ENCODE assay signal across 11 cellular contexts in genomic region chr2:102826904-102827303, GRCh38.
DNase-seq lines count a peak whose midpoint lies in the region; ATAC-seq lines count a peak whose summit lies in the region.
"Had no signal": no experiment of that assay in that cellular context is flagged by ENCODE, and none has a peak within 500 bp of the region (broad histone marks: within the 10 kb centered on the region; RNA-seq: fewer than 3 reads in every experiment).

No MANE protein-coding gene starts in this region.

- POLR2A ChIA-PET in CD4-positive, alpha-beta memory T cell (lab: Charles Lee; ENCODE audit: partially characterized antibody), result no interaction called here
- POLR2A ChIA-PET in activated CD4-positive, alpha-beta T cell treated with anti-CD3 and anti-CD28 coated beads for 36 hours (lab: Charles Lee), result no interaction called here

- intact Hi-C loops in CD4-positive, alpha-beta memory T cell (cut with micrococcal nuclease), result no loop called here
- intact Hi-C loops in activated CD4-positive, alpha-beta T cell treated with anti-CD3 and anti-CD28 coated beads for 36 hours (cut with DNase I, micrococcal nuclease), result no loop called here

- CTCF ChIA-PET in CD4-positive, alpha-beta memory T cell (lab: Charles Lee; ENCODE audit: partially characterized antibody), result interaction anchor here (1.2 kb wide), 1 partner anchor 15 kb away, joined by 4 read pairs; no protein-coding TSS in a partner anchor
- CTCF ChIA-PET in activated CD4-positive, alpha-beta T cell treated with anti-CD3 and anti-CD28 coated beads for 36 hours (lab: Charles Lee), result interaction anchor here (1.3 kb wide), 1 partner anchor 13 kb away, joined by 4 read pairs; no protein-coding TSS in a partner anchor

- no peak for ATAC-seq in activated T-helper 17 cell treated with anti-CD3 and anti-CD28 coated beads, Interleukin-2, amount 50 U/mL, for 72 hours (replicated peaks)
- ATAC-seq in GM18867 (IDR thresholded peaks at IDR 0.05; ENCODE audit: unreplicated experiment), result no peak
- no peak for ATAC-seq in activated CD4-positive, alpha-beta T cell treated with anti-CD3 and anti-CD28 coated beads for 36 hours
- ATAC-seq: lower lobe of right lung had no signal

- H3K4me1 Mint-ChIP-seq in activated T-helper 17 cell treated with anti-CD3 and anti-CD28 coated beads, Interleukin-2, amount 50 U/mL, for 72 hours, result no peaks in the 10 kb centered on the region
- no peaks in the 10 kb centered on the region for H3K4me1 Mint-ChIP-seq in CD4-positive, alpha-beta memory T cell
- H3K4me1 Mint-ChIP-seq in activated CD4-positive, alpha-beta T cell treated with anti-CD3 and anti-CD28 coated beads for 36 hours, result no peaks in the 10 kb centered on the region
- H3K4me1 Mint-ChIP-seq: central memory CD8-positive, alpha-beta T cell had no signal

- H3K4me3 ChIP-seq in CD4-positive, alpha-beta memory T cell (ENCODE audit: low read length in 2 of 2), result no peak overlapping the region
- H3K4me3 ChIP-seq: lower lobe of right lung had no signal

- H3K36me3 Mint-ChIP-seq in activated T-helper 17 cell treated with anti-CD3 and anti-CD28 coated beads, Interleukin-2, amount 50 U/mL, for 72 hours (ENCODE audit: low read depth), result no peaks in the 10 kb centered on the region
- H3K36me3 Mint-ChIP-seq in CD4-positive, alpha-beta memory T cell, result no peaks in the 10 kb centered on the region
- H3K36me3 Mint-ChIP-seq in activated CD4-positive, alpha-beta T cell treated with anti-CD3 and anti-CD28 coated beads for 36 hours (ENCODE audit: low read depth), result no peaks in the 10 kb centered on the region

- no peak overlapping the region for H3K4me3 Mint-ChIP-seq in activated T-helper 17 cell treated with anti-CD3 and anti-CD28 coated beads, Interleukin-2, amount 50 U/mL, for 72 hours
- no peak overlapping the region for H3K4me3 Mint-ChIP-seq in CD4-positive, alpha-beta memory T cell
- no peak overlapping the region for H3K4me3 Mint-ChIP-seq in activated CD4-positive, alpha-beta T cell treated with anti-CD3 and anti-CD28 coated beads for 36 hours
- H3K4me3 Mint-ChIP-seq: CD4-positive, alpha-beta T cell; central memory CD8-positive, alpha-beta T cell had no signal

- no peaks in the 10 kb centered on the region for H3K4me1 ChIP-seq in CD4-positive, alpha-beta memory T cell (ENCODE audit: insufficient read depth, low read length)
- H3K4me1 ChIP-seq: lower lobe of right lung had no signal

- H3K9me3 ChIP-seq in CD4-positive, alpha-beta memory T cell (ENCODE audit: control insufficient read depth in 1 of 2, low read length in 2 of 2), result no peaks in the 10 kb centered on the region
- H3K9me3 ChIP-seq: lower lobe of right lung had no signal

- no peak overlapping the region for H3K27ac ChIP-seq in CD4-positive, alpha-beta memory T cell (ENCODE audit: low read depth, low read length)
- H3K27ac ChIP-seq: lower lobe of right lung had no signal

- no peaks in the 10 kb centered on the region for H3K9me3 Mint-ChIP-seq in activated T-helper 17 cell treated with anti-CD3 and anti-CD28 coated beads, Interleukin-2, amount 50 U/mL, for 72 hours
- H3K9me3 Mint-ChIP-seq in CD4-positive, alpha-beta memory T cell, result peaks cover 0 to 2% (median 0%) of the 10 kb centered on the region in 8 donors
- no peaks in the 10 kb centered on the region for H3K9me3 Mint-ChIP-seq in activated CD4-positive, alpha-beta T cell treated with anti-CD3 and anti-CD28 coated beads for 36 hours (ENCODE audit: low read depth)
- H3K9me3 Mint-ChIP-seq: CD4-positive, alpha-beta T cell; central memory CD8-positive, alpha-beta T cell had no signal

- no peak overlapping the region for H3K27ac Mint-ChIP-seq in activated T-helper 17 cell treated with anti-CD3 and anti-CD28 coated beads, Interleukin-2, amount 50 U/mL, for 72 hours
- H3K27ac Mint-ChIP-seq in CD4-positive, alpha-beta memory T cell, result no peak overlapping the region
- H3K27ac Mint-ChIP-seq in activated CD4-positive, alpha-beta T cell treated with anti-CD3 and anti-CD28 coated beads for 36 hours, result no peak overlapping the region
- H3K27ac Mint-ChIP-seq: CD4-positive, alpha-beta T cell had no signal

- no peaks in the 10 kb centered on the region for H3K36me3 ChIP-seq in CD4-positive, alpha-beta memory T cell (ENCODE audit: insufficient read depth, low read length)
- H3K36me3 ChIP-seq: lower lobe of right lung had no signal

- no peaks in the 10 kb centered on the region for H3K27me3 ChIP-seq in CD4-positive, alpha-beta memory T cell (ENCODE audit: insufficient read depth, low read length)

- H3K27me3 Mint-ChIP-seq in activated T-helper 17 cell treated with anti-CD3 and anti-CD28 coated beads, Interleukin-2, amount 50 U/mL, for 72 hours, result no peaks in the 10 kb centered on the region
- no peaks in the 10 kb centered on the region for H3K27me3 Mint-ChIP-seq in CD4-positive, alpha-beta memory T cell
- H3K27me3 Mint-ChIP-seq in activated CD4-positive, alpha-beta T cell treated with anti-CD3 and anti-CD28 coated beads for 36 hours, result no peaks in the 10 kb centered on the region
- H3K27me3 Mint-ChIP-seq: CD4-positive, alpha-beta T cell; central memory CD8-positive, alpha-beta T cell had no signal

- DNase-seq in DMS 273 (lab: John Stamatoyannopoulos, UW; ENCODE audit: unreplicated experiment), result peak; percentile 93
- peak; percentile 18 to 23 for DNase-seq in NCI-H187 (lab: John Stamatoyannopoulos, UW)
- peak; percentile 63 for DNase-seq in SW480 (ENCODE audit: low spot score)
- peak; percentile 92 for DNase-seq in left kidney (ENCODE audit: low read depth, low spot score)
- no peak for DNase-seq in CD4-positive, alpha-beta memory T cell
- DNase-seq in activated CD4-positive, alpha-beta T cell treated with anti-CD3 and anti-CD28 coated beads for 36 hours, result no peak
- DNase-seq: CD4-positive, alpha-beta T cell; lower lobe of right lung had no signal

Comparison
In these comparisons a context has a peak if more than half of its experiments do, and no peak if none do; other contexts are left out.
1. DNase-seq: peak in DMS 273 (single experiment), NCI-H187 (2 of 2), SW480 (single experiment) and left kidney (single experiment); none in CD4-positive, alpha-beta memory T cell (0 of 5) and activated CD4-positive, alpha-beta T cell treated with anti-CD3 and anti-CD28 coated beads for 36 hours (single experiment).